In genomic region chr18:37012452-37012851, GRCh38 we compare ENCODE assay signal across 19 cellular contexts.
DNase-seq lines count a peak whose midpoint lies in the region; ATAC-seq and TF ChIP-seq lines count a peak whose summit lies in the region.
"Had no signal": no experiment of that assay in that cellular context is flagged by ENCODE, and none has a peak within 500 bp of the region (broad histone marks: within the 10 kb centered on the region; RNA-seq: fewer than 3 reads in every experiment).

No MANE protein-coding gene starts in this region.

- ATAC-seq in GM18508 (IDR thresholded peaks at IDR 0.05; ENCODE audit: insufficient read depth, unreplicated experiment) (peak; percentile 53), GM21619 (IDR thresholded peaks at IDR 0.05; ENCODE audit: unreplicated experiment) (peak; percentile 54), HG03354 (IDR thresholded peaks at IDR 0.05; ENCODE audit: poor library complexity, severe bottlenecking, unreplicated experiment) (peak; percentile 65), right lobe of liver (no peak), HG03521 (IDR thresholded peaks at IDR 0.05; ENCODE audit: unreplicated experiment) (no peak)
- ATAC-seq: GM12878, GM23338, HCT116 had no signal

- H3K4me1 ChIP-seq in right lobe of liver: no peaks in the 10 kb centered on the region
- H3K4me1 ChIP-seq: BE2C; BLaER1 treated with 17β-estradiol and CSF1 and Interleukin-3, amounts not matched to agents 10 nM and 100 nM had no signal

- DNase-seq in glomerular visceral epithelial cell (ENCODE audit: extremely low spot score) (no peak), right lobe of liver (no peak)
- DNase-seq: BE2C; CD4-positive, alpha-beta T cell; CD8-positive, alpha-beta memory T cell; DMS 273 treated with DMSO at 0.1 percent for 48 hours; DMS79; EL; GDM1; H9 had no signal

- TF ChIP-seq CTCF in right lobe of liver (IDR thresholded peaks at IDR 0.05): no peak

- no peaks in the 10 kb centered on the region for H3K27me3 ChIP-seq in right lobe of liver
- H3K27me3 ChIP-seq: BE2C; BLaER1 treated with 17β-estradiol and CSF1 and Interleukin-3, amounts not matched to agents 10 nM and 100 nM had no signal

- intact Hi-C loops in right lobe of liver (cut with DNase I): no loop called here

- H3K27ac ChIP-seq in right lobe of liver: no peak overlapping the region
- H3K27ac ChIP-seq: 22Rv1; BLaER1 treated with 17β-estradiol and CSF1 and Interleukin-3, amounts not matched to agents 10 nM and 100 nM had no signal

- no peak for TF ChIP-seq POLR2A in right lobe of liver (IDR thresholded peaks at IDR 0.05)

- no peaks in the 10 kb centered on the region for H3K9me3 ChIP-seq in right lobe of liver
- H3K9me3 ChIP-seq: BE2C had no signal

- H3K36me3 ChIP-seq in right lobe of liver: no peaks in the 10 kb centered on the region
- H3K36me3 ChIP-seq: BE2C; BLaER1 treated with 17β-estradiol and CSF1 and Interleukin-3, amounts not matched to agents 10 nM and 100 nM had no signal

- no peak overlapping the region for H3K4me3 ChIP-seq in right lobe of liver
- H3K4me3 ChIP-seq: BLaER1 treated with 17β-estradiol and CSF1 and Interleukin-3, amounts not matched to agents 10 nM and 100 nM; GM12878; GM23338 had no signal

Comparison
In these comparisons a context has a peak if more than half of its experiments do, and no peak if none do; other contexts are left out.
1. ATAC-seq: peak in GM18508 (single experiment), GM21619 (single experiment) and HG03354 (single experiment); none in right lobe of liver (0 of 4) and HG03521 (single experiment).